In genomic region chr20:53866787-53867740, GRCh38 we compare ENCODE assay signal across 8 cellular contexts.
A peak's percentile ranks its signal among the peaks of the same experiment; 100 is the strongest.
DNase-seq lines count a peak whose midpoint lies in the region; ATAC-seq and TF ChIP-seq lines count a peak whose summit lies in the region.

No MANE protein-coding gene starts in this region.

- no peaks in the 10 kb centered on the region for H3K36me3 ChIP-seq in CD4-positive, CD25-positive, alpha-beta regulatory T cell (ENCODE audit: control insufficient read depth, insufficient read depth, low read length)

- peak in 1 of 2 donors; percentile 31 for ATAC-seq in CD4-positive, CD25-positive, alpha-beta regulatory T cell (ENCODE audit: low read depth in 2 of 2)
- ATAC-seq in GM21447 (IDR thresholded peaks at IDR 0.05; ENCODE audit: unreplicated experiment) (peak; percentile 59), GM19463 (IDR thresholded peaks at IDR 0.05; ENCODE audit: unreplicated experiment) (no peak)

- H3K4me3 Mint-ChIP-seq in CD4-positive, CD25-positive, alpha-beta regulatory T cell: peak overlapping the region; percentile 39 to 85 (median 50)
- peak overlapping the region; percentile 18 for H3K4me3 Mint-ChIP-seq in neural crest cell

- H3K27ac Mint-ChIP-seq in CD4-positive, CD25-positive, alpha-beta regulatory T cell: peak overlapping the region; percentile 70 to 97 (median 84)
- peak overlapping the region; percentile 65 for H3K27ac Mint-ChIP-seq in neural crest cell (ENCODE audit: unreplicated experiment)

- peaks cover 38 to 65% (median 49%) of the 10 kb centered on the region in 4 donors for H3K4me1 Mint-ChIP-seq in CD4-positive, CD25-positive, alpha-beta regulatory T cell
- peaks cover 71% of the 10 kb centered on the region for H3K4me1 Mint-ChIP-seq in neural crest cell

- no peaks in the 10 kb centered on the region for H3K27me3 Mint-ChIP-seq in CD4-positive, CD25-positive, alpha-beta regulatory T cell
- H3K27me3 Mint-ChIP-seq in neural crest cell (ENCODE audit: low read depth): no peaks in the 10 kb centered on the region

- no peak for TF ChIP-seq CTCF in neural crest cell (conservative IDR thresholded peaks at IDR 0.05)

- H3K9me3 ChIP-seq in CD4-positive, CD25-positive, alpha-beta regulatory T cell (ENCODE audit: control insufficient read depth in 2 of 2, low read length in 2 of 2): no peaks in the 10 kb centered on the region

- H3K36me3 Mint-ChIP-seq in CD4-positive, CD25-positive, alpha-beta regulatory T cell: no peaks in the 10 kb centered on the region
- no peaks in the 10 kb centered on the region for H3K36me3 Mint-ChIP-seq in neural crest cell (ENCODE audit: low read depth)

- H3K27me3 ChIP-seq in CD4-positive, CD25-positive, alpha-beta regulatory T cell (ENCODE audit: control insufficient read depth, insufficient read depth, low read length): no peaks in the 10 kb centered on the region

- H3K4me3 ChIP-seq in CD4-positive, CD25-positive, alpha-beta regulatory T cell (ENCODE audit: low read depth, low read length): peak overlapping the region; percentile 65

- H3K4me1 ChIP-seq in CD4-positive, CD25-positive, alpha-beta regulatory T cell (ENCODE audit: control insufficient read depth, insufficient read depth, low read length, poor library complexity, severe bottlenecking): peaks cover 52% of the 10 kb centered on the region

- peak overlapping the region; percentile 61 for H3K27ac ChIP-seq in CD4-positive, CD25-positive, alpha-beta regulatory T cell (ENCODE audit: insufficient read depth, low read length, poor library complexity, severe bottlenecking)
- H3K27ac ChIP-seq in cingulate gyrus (ENCODE audit: low read depth, low read length): peak overlapping the region; percentile 29

- H3K9me3 Mint-ChIP-seq in CD4-positive, CD25-positive, alpha-beta regulatory T cell: no peaks in the 10 kb centered on the region
- no peaks in the 10 kb centered on the region for H3K9me3 Mint-ChIP-seq in neural crest cell

- DNase-seq in CD4-positive, CD25-positive, alpha-beta regulatory T cell: peak in 2 of 3 donors; percentile 24 to 62
- DNase-seq in NCI-H187 treated with DMSO at 0.1 percent for 48 hours (lab: John Stamatoyannopoulos, UW): peak; percentile 35
- DNase-seq in neural crest cell (ENCODE audit: low read depth, low spot score): no peak
- DNase-seq in hepatic stellate cell (ENCODE audit: low spot score): no peak
- DNase-seq in NCI-H748 (lab: John Stamatoyannopoulos, UW; ENCODE audit: unreplicated experiment): no peak

Comparison
In these comparisons a context has a peak if more than half of its experiments do, and no peak if none do; other contexts are left out.
1. DNase-seq: peak in CD4-positive, CD25-positive, alpha-beta regulatory T cell (2 of 3) and NCI-H187 treated with DMSO at 0.1 percent for 48 hours (single experiment); none in neural crest cell (single experiment), hepatic stellate cell (single experiment) and NCI-H748 (single experiment).